In the genomic region with DNA sequence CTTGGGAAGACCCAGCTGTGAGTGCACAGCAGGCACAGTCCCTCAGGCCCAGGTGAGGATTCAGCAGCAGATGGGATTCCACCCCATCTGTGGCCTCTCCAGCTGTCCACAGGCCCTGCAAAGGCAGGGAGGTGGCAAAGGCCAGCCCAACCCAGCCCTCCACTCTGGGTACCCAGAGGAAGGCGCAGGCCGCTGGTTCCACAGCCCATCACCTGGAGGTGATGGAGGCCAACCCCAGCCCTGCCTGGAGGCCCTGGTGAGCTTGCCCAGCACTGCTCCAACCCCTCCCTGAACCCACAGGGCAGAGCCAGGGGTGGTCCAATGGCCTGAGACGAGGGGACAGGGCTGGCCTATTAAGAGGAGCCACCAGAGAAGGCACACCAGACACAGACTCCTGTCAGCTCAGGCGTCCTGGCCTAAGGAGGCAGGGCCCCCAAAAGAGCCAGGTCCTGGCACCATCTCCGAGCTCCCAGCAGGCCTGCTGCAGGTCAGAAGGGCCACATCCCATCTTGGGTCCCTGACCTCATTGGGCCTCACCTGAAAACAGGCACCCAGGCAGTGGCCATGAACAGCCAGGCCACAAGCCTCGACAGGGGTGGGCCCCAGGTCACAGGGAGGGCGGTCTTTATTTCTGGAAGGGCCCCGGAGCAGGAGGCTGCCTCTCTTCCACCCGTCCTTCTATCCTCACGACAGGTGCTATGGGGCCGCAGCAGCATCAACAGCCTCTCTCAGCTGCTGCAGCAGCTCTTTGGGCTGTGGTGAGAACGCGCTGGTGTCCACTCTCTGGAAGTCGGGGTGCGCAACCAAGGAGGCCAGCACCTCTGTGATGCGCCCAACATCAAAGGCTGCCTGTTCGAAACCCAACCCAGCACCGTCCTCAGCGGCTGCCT, we compare ENCODE assay signal across 1 cellular context.
TF ChIP-seq lines count a peak whose summit lies in the region.

No MANE protein-coding gene starts in this region.

TF ChIP-seq in K562, 482 proteins besides CTCF, POLR2A, EP300 and RAD21:
- TF ChIP-seq RBFOX2 (IDR thresholded peaks at IDR 0.05; ENCODE audit: low read depth, low read length) = peak; percentile 39
- peak; percentile 25; the same call in 1 of the 2 replicates for TF ChIP-seq SUPT5H (IDR thresholded peaks at IDR 0.05)
- no peak for TF ChIP-seq PHB2 (IDR thresholded peaks at IDR 0.05; ENCODE audit: low read depth)
- peak; percentile 34 for TF ChIP-seq POLR2G (IDR thresholded peaks at IDR 0.05; ENCODE audit: low read depth, low read length)
- TF ChIP-seq MYC (IDR thresholded peaks at IDR 0.05; ENCODE audit: low read depth, low read length) = no peak
- no peak for TF ChIP-seq MYC (CRISPR knock-in tag; IDR thresholded peaks at IDR 0.05; ENCODE audit: borderline replicate concordance, low read depth)
